ENCODE assay signal across 1 cellular context in the genomic region with DNA sequence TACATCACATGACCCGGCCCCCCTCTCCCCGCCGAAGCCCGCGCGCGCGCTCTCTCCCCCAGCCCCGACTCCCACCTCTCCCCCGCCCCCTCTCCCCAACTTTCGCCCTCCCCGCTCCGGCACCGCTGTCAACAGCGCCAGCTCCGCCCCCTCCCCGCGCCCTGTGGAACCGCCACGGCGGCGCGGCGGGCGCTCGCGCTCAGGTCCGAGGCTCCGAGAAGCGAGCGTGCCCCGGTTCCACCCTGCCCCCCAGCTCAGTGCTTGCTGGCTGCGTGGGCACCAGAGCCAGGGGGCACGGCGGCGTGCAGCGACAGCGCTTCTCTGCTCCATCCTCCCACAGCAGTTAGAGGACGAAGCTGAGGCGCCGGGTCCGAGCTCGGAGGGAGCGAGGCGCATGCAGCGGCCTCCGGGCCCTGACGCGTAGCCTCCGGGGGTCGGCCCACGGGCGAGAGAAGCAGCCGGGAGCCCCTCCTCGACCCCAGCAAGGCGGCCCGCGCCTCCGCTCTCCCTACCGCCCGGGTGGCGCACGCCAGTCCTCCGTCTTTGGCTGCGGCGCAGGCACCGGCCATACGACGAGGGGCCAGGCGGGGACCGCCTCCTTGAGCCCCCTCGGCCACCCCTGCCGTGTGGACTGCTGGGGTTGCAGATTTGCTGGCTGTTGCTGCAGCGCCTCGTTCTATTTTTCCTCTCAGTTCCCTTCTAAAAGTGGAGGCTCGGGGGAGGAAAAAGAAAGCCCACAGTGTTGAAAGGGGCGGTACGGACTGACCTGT.
TF ChIP-seq lines count a peak whose summit lies in the region.

No MANE protein-coding gene starts in this region.

TF ChIP-seq in GM12878, 131 proteins besides CTCF, POLR2A, EP300 and RAD21 (continued from another document):
- no peak for TF ChIP-seq CBX3 (IDR thresholded peaks at IDR 0.05; ENCODE audit: borderline replicate concordance, low read depth)
- TF ChIP-seq KLF5 (IDR thresholded peaks at IDR 0.05; ENCODE audit: partially characterized antibody) = no peak
- TF ChIP-seq FOXM1 (IDR thresholded peaks at IDR 0.05; ENCODE audit: low read depth, low read length) = no peak
- no peak for TF ChIP-seq NR2C2 (IDR thresholded peaks at IDR 0.05; ENCODE audit: borderline replicate concordance, control insufficient read depth, insufficient read length, low read depth)
- 0 out of 2 replicates have a peak, but pooled peaks have one; percentile 23 for TF ChIP-seq ZNF207 (IDR thresholded peaks at IDR 0.05; ENCODE audit: borderline replicate concordance)
- no peak for TF ChIP-seq NR2C1 (IDR thresholded peaks at IDR 0.05)
- TF ChIP-seq HDAC2 (IDR thresholded peaks at IDR 0.05) = no peak
- TF ChIP-seq IRF5 (IDR thresholded peaks at IDR 0.05; ENCODE audit: borderline replicate concordance) = no peak
- TF ChIP-seq SKIL (IDR thresholded peaks at IDR 0.05; ENCODE audit: low read depth, poor library complexity, severe bottlenecking) = no peak
- TF ChIP-seq, protein P1, sequence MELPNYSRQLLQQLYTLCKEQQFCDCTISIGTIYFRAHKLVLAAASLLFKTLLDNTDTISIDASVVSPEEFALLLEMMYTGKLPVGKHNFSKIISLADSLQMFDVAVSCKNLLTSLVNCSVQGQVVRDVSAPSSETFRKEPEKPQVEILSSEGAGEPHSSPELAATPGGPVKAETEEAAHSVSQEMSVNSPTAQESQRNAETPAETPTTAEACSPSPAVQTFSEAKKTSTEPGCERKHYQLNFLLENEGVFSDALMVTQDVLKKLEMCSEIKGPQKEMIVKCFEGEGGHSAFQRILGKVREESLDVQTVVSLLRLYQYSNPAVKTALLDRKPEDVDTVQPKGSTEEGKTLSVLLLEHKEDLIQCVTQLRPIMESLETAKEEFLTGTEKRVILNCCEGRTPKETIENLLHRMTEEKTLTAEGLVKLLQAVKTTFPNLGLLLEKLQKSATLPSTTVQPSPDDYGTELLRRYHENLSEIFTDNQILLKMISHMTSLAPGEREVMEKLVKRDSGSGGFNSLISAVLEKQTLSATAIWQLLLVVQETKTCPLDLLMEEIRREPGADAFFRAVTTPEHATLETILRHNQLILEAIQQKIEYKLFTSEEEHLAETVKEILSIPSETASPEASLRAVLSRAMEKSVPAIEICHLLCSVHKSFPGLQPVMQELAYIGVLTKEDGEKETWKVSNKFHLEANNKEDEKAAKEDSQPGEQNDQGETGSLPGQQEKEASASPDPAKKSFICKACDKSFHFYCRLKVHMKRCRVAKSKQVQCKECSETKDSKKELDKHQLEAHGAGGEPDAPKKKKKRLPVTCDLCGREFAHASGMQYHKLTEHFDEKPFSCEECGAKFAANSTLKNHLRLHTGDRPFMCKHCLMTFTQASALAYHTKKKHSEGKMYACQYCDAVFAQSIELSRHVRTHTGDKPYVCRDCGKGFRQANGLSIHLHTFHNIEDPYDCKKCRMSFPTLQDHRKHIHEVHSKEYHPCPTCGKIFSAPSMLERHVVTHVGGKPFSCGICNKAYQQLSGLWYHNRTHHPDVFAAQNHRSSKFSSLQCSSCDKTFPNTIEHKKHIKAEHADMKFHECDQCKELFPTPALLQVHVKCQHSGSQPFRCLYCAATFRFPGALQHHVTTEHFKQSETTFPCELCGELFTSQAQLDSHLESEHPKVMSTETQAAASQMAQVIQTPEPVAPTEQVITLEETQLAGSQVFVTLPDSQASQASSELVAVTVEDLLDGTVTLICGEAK (IDR thresholded peaks at IDR 0.05; ENCODE audit: borderline replicate concordance) = no peak
- TF ChIP-seq IRF4 (IDR thresholded peaks at IDR 0.05; ENCODE audit: low read depth, low read length) = no peak
- no peak for TF ChIP-seq TCF12 (IDR thresholded peaks at IDR 0.05; ENCODE audit: low read depth, low read length)
